Comparison of ENCODE assay signal across 8 cellular contexts in the genomic region with DNA sequence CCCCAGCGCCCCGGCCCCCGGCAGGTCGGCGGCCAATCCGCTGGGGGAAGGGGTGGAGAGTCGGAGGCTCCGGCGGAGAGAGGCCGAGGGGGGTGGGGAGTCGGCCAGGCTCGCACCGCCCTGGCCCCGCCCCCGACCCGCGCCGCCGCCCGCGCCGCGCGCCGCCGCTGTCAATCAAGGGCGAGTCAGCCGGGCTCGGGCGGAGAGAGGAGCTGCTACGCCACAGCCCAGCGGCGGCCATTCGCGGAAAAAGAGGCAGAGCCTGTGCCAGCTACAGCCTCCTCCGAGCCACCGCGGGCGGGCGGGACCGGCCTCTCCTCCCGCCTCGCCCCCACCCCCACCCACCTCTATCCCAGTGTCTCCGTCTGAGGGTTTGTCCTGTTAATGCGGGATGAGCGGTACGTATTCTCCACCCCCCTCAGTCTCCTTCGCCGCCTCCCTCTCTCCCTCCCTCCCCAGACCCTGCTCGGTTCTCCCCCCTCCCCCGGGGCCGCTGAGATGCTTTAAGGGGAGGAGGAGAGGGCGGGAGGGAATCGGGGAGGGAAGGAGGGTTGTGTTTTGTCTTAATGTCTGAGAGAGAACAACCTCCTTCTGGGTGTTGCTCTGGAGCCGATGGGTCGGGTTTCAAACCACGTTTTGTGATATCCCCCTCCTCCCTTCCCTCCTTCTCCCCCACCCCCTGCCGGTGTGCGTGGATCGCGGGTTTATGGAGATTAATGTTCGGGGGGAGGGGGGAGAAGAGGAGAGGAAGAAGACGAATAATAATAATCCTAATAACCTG. TPM values are rescaled to one million over a fixed set of nuclear protein-coding genes. Genes with fewer than 3 reads are reported as not detected.
DNase-seq lines count a peak whose midpoint lies in the region; ATAC-seq and TF ChIP-seq lines count a peak whose summit lies in the region.

Gene SP4, plus strand, starts transcription at position 223 of the 781 bp plus-strand sequence. Its CDS starts 169 bp downstream, at position 392.

- CTCF ChIA-PET in BJ (lab: Yijun Ruan, JAX) = no interaction called here

- DNase-seq in BJ (ENCODE audit: low read depth) (peak; percentile 62), NCI-H524 treated with DMSO at 0.1 percent for 48 hours (lab: John Stamatoyannopoulos, UW) (peak; percentile 79), choroid plexus epithelial cell (ENCODE audit: low read depth) (peak; percentile 97), kidney tubule cell (ENCODE audit: low spot score) (peak; percentile 96)
- peak; percentile 94 to 96 for DNase-seq in activated CD4-positive, alpha-beta T cell treated with anti-CD3 and anti-CD28 coated beads for 4 hours
- DNase-seq in stimulated activated CD4-positive, alpha-beta T cell treated with anti-CD3 and anti-CD28 coated beads, Interleukin-1b, Interleukin-23, amount 100 ng/mL, for 1 hour (ENCODE audit: low read depth in 2 of 2) = peak; percentile 88 to 92

- TF ChIP-seq CTCF in BJ (IDR thresholded peaks at IDR 0.05; ENCODE audit: insufficient read depth, low read depth, low read length) = no peak
- peak; percentile 8 for TF ChIP-seq CTCF in choroid plexus epithelial cell (conservative IDR thresholded peaks at IDR 0.05; ENCODE audit: low read depth, low read length)

- H3K4me3 ChIP-seq in BJ (ENCODE audit: low read depth, low read length) (peak within 1 kb of the TSS; percentile 88), choroid plexus epithelial cell (ENCODE audit: low read depth, low read length) (peak within 1 kb of the TSS; percentile 83)

- ATAC-seq in GM19324 (IDR thresholded peaks at IDR 0.05; ENCODE audit: low FRiP score, unreplicated experiment) (peak; percentile 78), HG03460 (IDR thresholded peaks at IDR 0.05; ENCODE audit: unreplicated experiment) (peak; percentile 63)

- no peaks in the 10 kb centered on the region for H3K27me3 ChIP-seq in BJ (ENCODE audit: control insufficient read depth, insufficient read depth, low read length)

- POLR2A ChIA-PET in BJ (lab: Charles Lee) = no interaction called here

- no peaks in the 10 kb centered on the region; the same call in 1 of the 2 replicates for H3K36me3 ChIP-seq in BJ (ENCODE audit: control insufficient read depth, insufficient read depth, low read length)

RNA-seq across cellular contexts. Expression of gene SP4, which starts in this region (rescaled TPM):
- polyA plus RNA-seq in BJ (2011; rRNA removed) = 1.7 and 2.5 TPM in 2 replicates
- 3.5 and 6.9 TPM in 2 replicates for polyA minus RNA-seq in BJ (2011; rRNA and poly(A)+ RNA removed)

Comparison
In these comparisons a context has a peak if more than half of its experiments do, and no peak if none do; other contexts are left out.
1. Peak in every context shown above with its lines: DNase-seq, ATAC-seq and H3K4me3 ChIP-seq.